ENCODE assay signal across 10 cellular contexts in genomic region chr1:19169642-19170041, GRCh38. TPM values are rescaled to one million over a fixed set of nuclear protein-coding genes. Genes with fewer than 3 reads are reported as not detected.
DNase-seq lines count a peak whose midpoint lies in the region; ATAC-seq lines count a peak whose summit lies in the region.
"Had no signal": no experiment of that assay in that cellular context is flagged by ENCODE, and none has a peak within 500 bp of the region (broad histone marks: within the 10 kb centered on the region; RNA-seq: fewer than 3 reads in every experiment).

No MANE protein-coding gene starts in this region.

- H3K4me3 Mint-ChIP-seq in activated naive CD4-positive, alpha-beta T cell treated with anti-CD3 and anti-CD28 coated beads for 36 hours, result no peak overlapping the region
- H3K4me3 Mint-ChIP-seq in stimulated activated naive CD8-positive, alpha-beta T cell treated with anti-CD3 and anti-CD28 coated beads, Interleukin-15, Interleukin-2, amounts not matched to agents 100 ng/mL and 50 ng/mL, for 24 hours, result peak overlapping the region; percentile 20

- peaks cover 25% of the 10 kb centered on the region for H3K4me1 Mint-ChIP-seq in activated naive CD4-positive, alpha-beta T cell treated with anti-CD3 and anti-CD28 coated beads for 36 hours (ENCODE audit: low read depth)
- peaks cover 18% of the 10 kb centered on the region for H3K4me1 Mint-ChIP-seq in stimulated activated naive CD8-positive, alpha-beta T cell treated with anti-CD3 and anti-CD28 coated beads, Interleukin-15, Interleukin-2, amounts not matched to agents 100 ng/mL and 50 ng/mL, for 24 hours (ENCODE audit: low read depth)

- peaks cover 64% of the 10 kb centered on the region for H3K36me3 Mint-ChIP-seq in activated naive CD4-positive, alpha-beta T cell treated with anti-CD3 and anti-CD28 coated beads for 36 hours (ENCODE audit: low read depth)
- peaks cover 91% of the 10 kb centered on the region for H3K36me3 Mint-ChIP-seq in stimulated activated naive CD8-positive, alpha-beta T cell treated with anti-CD3 and anti-CD28 coated beads, Interleukin-15, Interleukin-2, amounts not matched to agents 100 ng/mL and 50 ng/mL, for 24 hours (ENCODE audit: low read depth)

- CTCF ChIA-PET in activated naive CD4-positive, alpha-beta T cell treated with anti-CD3 and anti-CD28 coated beads for 36 hours (lab: Charles Lee), result interaction anchor here (1.1 to 2.7 kb wide), 5 partner anchors 10 to 76 kb away, joined by 3 to 10 read pairs (median 3); no protein-coding TSS in a partner anchor

- H3K27ac Mint-ChIP-seq in activated naive CD4-positive, alpha-beta T cell treated with anti-CD3 and anti-CD28 coated beads for 36 hours, result peak overlapping the region; percentile 92
- H3K27ac Mint-ChIP-seq in stimulated activated naive CD8-positive, alpha-beta T cell treated with anti-CD3 and anti-CD28 coated beads, Interleukin-15, Interleukin-2, amounts not matched to agents 100 ng/mL and 50 ng/mL, for 24 hours, result peak overlapping the region; percentile 69

- H3K27me3 Mint-ChIP-seq in activated naive CD4-positive, alpha-beta T cell treated with anti-CD3 and anti-CD28 coated beads for 36 hours (ENCODE audit: low read depth), result no peaks in the 10 kb centered on the region
- no peaks in the 10 kb centered on the region for H3K27me3 Mint-ChIP-seq in stimulated activated naive CD8-positive, alpha-beta T cell treated with anti-CD3 and anti-CD28 coated beads, Interleukin-15, Interleukin-2, amounts not matched to agents 100 ng/mL and 50 ng/mL, for 24 hours

- no peaks in the 10 kb centered on the region for H3K9me3 Mint-ChIP-seq in activated naive CD4-positive, alpha-beta T cell treated with anti-CD3 and anti-CD28 coated beads for 36 hours
- no peaks in the 10 kb centered on the region for H3K9me3 Mint-ChIP-seq in stimulated activated naive CD8-positive, alpha-beta T cell treated with anti-CD3 and anti-CD28 coated beads, Interleukin-15, Interleukin-2, amounts not matched to agents 100 ng/mL and 50 ng/mL, for 24 hours

- ATAC-seq in HG02938 (IDR thresholded peaks at IDR 0.05; ENCODE audit: unreplicated experiment) (peak; percentile 52), GM19324 (IDR thresholded peaks at IDR 0.05; ENCODE audit: low FRiP score, unreplicated experiment) (no peak)

- no peak for DNase-seq in activated naive CD4-positive, alpha-beta T cell treated with anti-CD3 and anti-CD28 coated beads for 36 hours
- DNase-seq in activated naive CD4-positive, alpha-beta T cell (lab: John Stamatoyannopoulos, UW), result no peak
- peak; percentile 6 for DNase-seq in amniotic stem cell (lab: John Stamatoyannopoulos, UW)
- DNase-seq in mucosa of gallbladder (ENCODE audit: low spot score), result no peak
- no peak for DNase-seq in hypothalamus (lab: John Stamatoyannopoulos, UW)
- DNase-seq: NCI-H82, posterior cingulate gyrus had no signal

- intact Hi-C loops in activated naive CD4-positive, alpha-beta T cell treated with anti-CD3 and anti-CD28 coated beads for 36 hours (cut with micrococcal nuclease), result loop anchor here (1.0 kb wide), 3 partner anchors 17 to 40 kb away; no protein-coding TSS in a partner anchor

RNA-seq across cellular contexts. Expression of gene UBR4, which starts 40.4 kb away (rescaled TPM):
- total RNA-seq in activated naive CD4-positive, alpha-beta T cell treated with anti-CD3 and anti-CD28 coated beads for 36 hours, result 100 to 1,000 TPM; 165 to 169 TPM
- 167 TPM for total RNA-seq in mucosa of gallbladder
